Comparison of ENCODE assay signal across 8 cellular contexts in genomic region chr3:11847035-11847394, GRCh38. TPM values are rescaled to one million over a fixed set of nuclear protein-coding genes. Genes with fewer than 3 reads are reported as not detected.
DNase-seq lines count a peak whose midpoint lies in the region; ATAC-seq, FAIRE-seq and TF ChIP-seq lines count a peak whose summit lies in the region.

No MANE protein-coding gene starts in this region.

- TF ChIP-seq CTCF in AG09309 (IDR thresholded peaks at IDR 0.05; ENCODE audit: control insufficient read depth, insufficient read depth, low read depth, low read length, missing control alignments) (no peak), HL-60 (IDR thresholded peaks at IDR 0.05; ENCODE audit: insufficient read depth, low read length) (no peak), bronchial epithelial cell (IDR thresholded peaks at IDR 0.05; ENCODE audit: insufficient read depth, low read length, severe bottlenecking) (no peak)

- peaks cover 21% of the 10 kb centered on the region for H3K4me1 ChIP-seq in muscle layer of colon (ENCODE audit: insufficient read depth, low read length)

- no peak for DNase-seq in AG09309 (ENCODE audit: low read depth)
- DNase-seq in HL-60 (ENCODE audit: low read depth in 1 of 2, low spot score in 1 of 2) = no peak
- DNase-seq in bronchial epithelial cell (ENCODE audit: low read depth) = no peak
- no peak for DNase-seq in medulla oblongata (ENCODE audit: extremely low spot score)
- DNase-seq in LoVo (ENCODE audit: low spot score) = no peak

- FAIRE-seq in bronchial epithelial cell (lab: Jason Lieb, UNC) = no peak

- H3K9me3 ChIP-seq in muscle layer of colon (ENCODE audit: low read length) = no peaks in the 10 kb centered on the region

- peak overlapping the region; percentile 89 for H3K9ac ChIP-seq in muscle layer of colon (ENCODE audit: low read length)

- H3K27me3 ChIP-seq in HL-60 (ENCODE audit: insufficient read depth, poor library complexity, severe bottlenecking) (no peaks in the 10 kb centered on the region), bronchial epithelial cell (ENCODE audit: control insufficient read depth, insufficient read depth, low read length) (no peaks in the 10 kb centered on the region), muscle layer of colon (ENCODE audit: control insufficient read depth in 1 of 2, insufficient read depth in 2 of 2, low read length in 2 of 2) (no peaks in the 10 kb centered on the region)

- no peak overlapping the region for H3K27ac ChIP-seq in HL-60 (replicated peaks)
- peak overlapping the region; percentile 77 for H3K27ac ChIP-seq in muscle layer of colon (ENCODE audit: low read depth, low read length)

- H3K4me3 ChIP-seq in AG09309 (ENCODE audit: control insufficient read depth, low read depth, low read length) (peak overlapping the region; percentile 55), HL-60 (replicated peaks; ENCODE audit: insufficient read depth, low read length) (peak overlapping the region; percentile 91), bronchial epithelial cell (ENCODE audit: low read depth, low read length) (peak overlapping the region; percentile 97), muscle layer of colon (ENCODE audit: low read depth in 1 of 2, low read length in 2 of 2) (peak overlapping the region; percentile 79 to 95)

- H3K36me3 ChIP-seq in bronchial epithelial cell (ENCODE audit: control insufficient read depth, insufficient read depth, low read length) (peaks cover 7% of the 10 kb centered on the region), muscle layer of colon (ENCODE audit: insufficient read depth, low read length) (peaks cover 17% of the 10 kb centered on the region)

- no peak for ATAC-seq in GM18867 (IDR thresholded peaks at IDR 0.05; ENCODE audit: unreplicated experiment)
- no peak for ATAC-seq in HG03354 (IDR thresholded peaks at IDR 0.05; ENCODE audit: poor library complexity, severe bottlenecking, unreplicated experiment)

RNA-seq across cellular contexts. Expression of gene TAMM41, which starts 0.3 kb away (rescaled TPM):
- total RNA-seq in bronchial epithelial cell = 3.9 and 4.1 TPM in 2 replicates
